Comparison of ENCODE assay signal across 1 cellular context in genomic region chr6:88165877-88166492, GRCh38.
TF ChIP-seq lines count a peak whose summit lies in the region.

Gene CNR1 (minus strand): TSS chr6:88166347. CDS start chr6:88145274, 21,073 bp downstream.

TF ChIP-seq in HEK293, 187 proteins besides CTCF, POLR2A, EP300 and RAD21 (continued from another document and continues in another):
- no peak for TF ChIP-seq ZNF843 (tag by site-specific recombination; IDR thresholded peaks at IDR 0.05)
- no peak for TF ChIP-seq ZNF146 (tag by site-specific recombination; IDR thresholded peaks at IDR 0.05)
- TF ChIP-seq ZNF302 (tag by site-specific recombination; IDR thresholded peaks at IDR 0.05; ENCODE audit: low read depth): no peak
- no peak for TF ChIP-seq ZSCAN4 (tag by site-specific recombination; IDR thresholded peaks at IDR 0.05)
- TF ChIP-seq BCL11A (tag by site-specific recombination; IDR thresholded peaks at IDR 0.05; ENCODE audit: low read depth): no peak
- no peak for TF ChIP-seq ZSCAN18 (tag by site-specific recombination; IDR thresholded peaks at IDR 0.05)
- TF ChIP-seq HOXA7 (CRISPR knock-in tag; IDR thresholded peaks at IDR 0.05; ENCODE audit: borderline replicate concordance): no peak
- TF ChIP-seq ZNF16 (tag by site-specific recombination; IDR thresholded peaks at IDR 0.05; ENCODE audit: low read depth): no peak
- peak; percentile 97 for TF ChIP-seq ZNF394 (tag by site-specific recombination; IDR thresholded peaks at IDR 0.05; ENCODE audit: borderline replicate concordance)
- TF ChIP-seq ZFP41 (tag by site-specific recombination; IDR thresholded peaks at IDR 0.05; ENCODE audit: borderline replicate concordance): no peak
- TF ChIP-seq ZNF391 (tag by site-specific recombination; IDR thresholded peaks at IDR 0.05; ENCODE audit: borderline replicate concordance, low read depth): no peak
- no peak for TF ChIP-seq ZNF10 (tag by site-specific recombination; IDR thresholded peaks at IDR 0.05)
- no peak for TF ChIP-seq ZNF26 (tag by site-specific recombination; IDR thresholded peaks at IDR 0.05)
- no peak for TF ChIP-seq ZNF548 (tag by site-specific recombination; IDR thresholded peaks at IDR 0.05)
- TF ChIP-seq ZNF501 (tag by site-specific recombination; IDR thresholded peaks at IDR 0.05): no peak
- no peak for TF ChIP-seq ZNF785 (tag by site-specific recombination; IDR thresholded peaks at IDR 0.05)
- TF ChIP-seq MEIS1 (CRISPR knock-in tag; IDR thresholded peaks at IDR 0.05; ENCODE audit: borderline replicate concordance): no peak
- 0 out of 2 replicates have a peak, but pooled peaks have one; percentile 92 for TF ChIP-seq HOXC10 (CRISPR knock-in tag; IDR thresholded peaks at IDR 0.05)
- TF ChIP-seq FEZF1 (tag by site-specific recombination; IDR thresholded peaks at IDR 0.05): no peak
- TF ChIP-seq ZNF791 (tag by site-specific recombination; IDR thresholded peaks at IDR 0.05): no peak
- no peak for TF ChIP-seq SP7 (tag by site-specific recombination; IDR thresholded peaks at IDR 0.05)
- TF ChIP-seq GLIS1 (tag by site-specific recombination; IDR thresholded peaks at IDR 0.05): peak; percentile 96
- no peak for TF ChIP-seq ZBTB10 (tag by site-specific recombination; IDR thresholded peaks at IDR 0.05)
- no peak for TF ChIP-seq RBAK (tag by site-specific recombination; IDR thresholded peaks at IDR 0.05)
- TF ChIP-seq ZBTB48 (tag by site-specific recombination; IDR thresholded peaks at IDR 0.05): no peak
- no peak for TF ChIP-seq WT1 (tag by site-specific recombination; IDR thresholded peaks at IDR 0.05)
- 0 out of 2 replicates have a peak, but pooled peaks have one; percentile 35 for TF ChIP-seq KLF10 (tag by site-specific recombination; IDR thresholded peaks at IDR 0.05)
- no peak; the same call in 1 of the 2 replicates for TF ChIP-seq ZEB2 (tag by site-specific recombination; IDR thresholded peaks at IDR 0.05)
- TF ChIP-seq ZNF280D (tag by site-specific recombination; IDR thresholded peaks at IDR 0.05): no peak
- TF ChIP-seq ZNF692 (tag by site-specific recombination; IDR thresholded peaks at IDR 0.05): no peak; the same call in 1 of the 2 replicates
- no peak for TF ChIP-seq ZNF549 (tag by site-specific recombination; IDR thresholded peaks at IDR 0.05)
- no peak for TF ChIP-seq ZNF175 (tag by site-specific recombination; IDR thresholded peaks at IDR 0.05)
- no peak for TF ChIP-seq ELK4 (IDR thresholded peaks at IDR 0.05; ENCODE audit: borderline replicate concordance, low read depth, low read length)
- TF ChIP-seq ZNF624 (tag by site-specific recombination; IDR thresholded peaks at IDR 0.05): no peak
- no peak for TF ChIP-seq ZNF366 (tag by site-specific recombination; conservative IDR thresholded peaks at IDR 0.05)
- TF ChIP-seq ZNF18 (tag by site-specific recombination; IDR thresholded peaks at IDR 0.05): no peak
- TF ChIP-seq ZNF513 (tag by site-specific recombination; IDR thresholded peaks at IDR 0.05): no peak
- no peak for TF ChIP-seq ZNF510 (tag by site-specific recombination; IDR thresholded peaks at IDR 0.05; ENCODE audit: insufficient replicate concordance)
- no peak for TF ChIP-seq ZNF792 (tag by site-specific recombination; IDR thresholded peaks at IDR 0.05)
- no peak for TF ChIP-seq REPIN1 (tag by site-specific recombination; IDR thresholded peaks at IDR 0.05; ENCODE audit: low read depth)
- no peak for TF ChIP-seq ZNF670 (tag by site-specific recombination; IDR thresholded peaks at IDR 0.05; ENCODE audit: low read depth)
- no peak for TF ChIP-seq ZNF184 (tag by site-specific recombination; IDR thresholded peaks at IDR 0.05)
- no peak for TF ChIP-seq ZNF311 (tag by site-specific recombination; IDR thresholded peaks at IDR 0.05; ENCODE audit: borderline replicate concordance)
- no peak for TF ChIP-seq GLI2 (tag by site-specific recombination; IDR thresholded peaks at IDR 0.05; ENCODE audit: borderline replicate concordance, low read depth)
- TF ChIP-seq ZNF132 (tag by site-specific recombination; IDR thresholded peaks at IDR 0.05; ENCODE audit: borderline replicate concordance): no peak
- no peak for TF ChIP-seq KLF17 (tag by site-specific recombination; IDR thresholded peaks at IDR 0.05)
- no peak for TF ChIP-seq ZNF626 (tag by site-specific recombination; IDR thresholded peaks at IDR 0.05)
- no peak for TF ChIP-seq ZNF24 (tag by site-specific recombination; IDR thresholded peaks at IDR 0.05)
- no peak for TF ChIP-seq ZNF704 (tag by site-specific recombination; IDR thresholded peaks at IDR 0.05)
